ENCODE assay signal across 20 cellular contexts in the genomic region with DNA sequence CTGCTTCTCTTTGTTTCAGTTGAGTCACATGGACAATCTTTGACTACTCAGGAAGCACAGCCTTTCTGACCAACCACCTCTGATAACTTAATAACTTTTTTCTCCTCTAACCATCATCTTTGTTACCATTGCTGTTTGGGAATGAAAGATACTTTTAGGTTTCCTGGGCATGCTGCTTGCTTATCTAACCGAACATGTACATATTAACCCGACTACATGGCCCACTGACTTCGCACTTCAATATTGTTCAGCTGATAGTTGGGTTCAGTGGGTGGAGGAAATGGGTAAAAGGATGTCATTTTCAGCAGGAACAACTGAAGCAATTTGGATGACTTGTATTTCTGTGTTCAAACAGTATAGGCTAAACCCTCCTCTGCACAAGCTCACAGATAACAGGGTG.
"Had no signal": no experiment of that assay in that cellular context is flagged by ENCODE, and none has a peak within 500 bp of the region (broad histone marks: within the 10 kb centered on the region; RNA-seq: fewer than 3 reads in every experiment).

No MANE protein-coding gene starts in this region.

- ATAC-seq: heart left ventricle; left cardiac atrium; left ventricle myocardium superior; natural killer cell treated with Interleukin-12 subunit alpha and Interleukin-12 subunit beta and Interleukin-15 and Interleukin-18, amount 100 ng/mL, for 72 hours; right cardiac atrium had no signal

- H3K27ac Mint-ChIP-seq: dendritic cell treated with granulocyte-macrophage colony-stimulating factor and Interleukin-4, amounts not matched to agents 40 ng/mL and 50 ng/mL, for 4 days; natural killer cell treated with Interleukin-12 subunit alpha and Interleukin-12 subunit beta and Interleukin-15 and Interleukin-18, amount 100 ng/mL, for 72 hours; neural progenitor cell; type B pancreatic cell had no signal

- H3K4me3 ChIP-seq: heart left ventricle, lung, neural progenitor cell, ovary, suprapubic skin, thyroid gland had no signal

- H3K36me3 Mint-ChIP-seq: natural killer cell treated with Interleukin-12 subunit alpha and Interleukin-12 subunit beta and Interleukin-15 and Interleukin-18, amount 100 ng/mL, for 72 hours; neural progenitor cell; type B pancreatic cell had no signal

- H3K27me3 Mint-ChIP-seq: dendritic cell treated with granulocyte-macrophage colony-stimulating factor and Interleukin-4, amounts not matched to agents 40 ng/mL and 50 ng/mL, for 4 days; natural killer cell treated with Interleukin-12 subunit alpha and Interleukin-12 subunit beta and Interleukin-15 and Interleukin-18, amount 100 ng/mL, for 72 hours; type B pancreatic cell had no signal

- DNase-seq: foreskin melanocyte; heart left ventricle; hypothalamus; left cardiac atrium; left ventricle myocardium superior; mesenchymal stem cell; midbrain; nucleus accumbens; ovary; right cardiac atrium; small intestine; stimulated activated CD4-positive, alpha-beta T cell treated with anti-CD3 and anti-CD28 coated beads, Interleukin-12 subunit alpha, Interleukin-12 subunit beta, amount 100 ng/mL, for 4 hours; stimulated activated naive CD4-positive, alpha-beta T cell treated with Interleukin-2 at 50 U/mL for 16 hours; thyroid gland had no signal

- H3K4me3 Mint-ChIP-seq: dendritic cell treated with granulocyte-macrophage colony-stimulating factor and Interleukin-4, amounts not matched to agents 40 ng/mL and 50 ng/mL, for 4 days; natural killer cell treated with Interleukin-12 subunit alpha and Interleukin-12 subunit beta and Interleukin-15 and Interleukin-18, amount 100 ng/mL, for 72 hours; neural progenitor cell; type B pancreatic cell had no signal

- H3K4me1 Mint-ChIP-seq: neural progenitor cell had no signal
